Comparison of ENCODE assay signal across 8 cellular contexts in genomic region chr13:114063545-114064515, GRCh38.
DNase-seq lines count a peak whose midpoint lies in the region; ATAC-seq and TF ChIP-seq lines count a peak whose summit lies in the region.

No MANE protein-coding gene starts in this region.

- H3K4me3 Mint-ChIP-seq in immature natural killer cell, result peak overlapping the region; percentile 80 to 92 (median 88)

- H3K27ac Mint-ChIP-seq in immature natural killer cell, result peak overlapping the region; percentile 93 to 98 (median 97)

- H3K4me1 Mint-ChIP-seq in immature natural killer cell, result peaks cover 79 to 89% of the 10 kb centered on the region in 2 donors

- TF ChIP-seq CTCF in AG10803 (conservative IDR thresholded peaks at IDR 0.05; ENCODE audit: low read length), result no peak

- peak; percentile 87 for DNase-seq in AG10803 (ENCODE audit: low read depth)
- peak; percentile 80 for DNase-seq in HT-29 (ENCODE audit: low spot score)
- DNase-seq in amniotic epithelial cell (ENCODE audit: low read depth), result peak; percentile 71
- DNase-seq in immature natural killer cell, result peak; percentile 42 to 60 (median 46)
- DNase-seq in stimulated activated CD8-positive, alpha-beta memory T cell treated with anti-CD3 and anti-CD28 coated beads, Interleukin-4, amount 100 ng/mL, for 48 hours, result peak; percentile 71
- no peak for DNase-seq in DMS153 (lab: John Stamatoyannopoulos, UW)

- no peak for ATAC-seq in HG02840 (IDR thresholded peaks at IDR 0.05; ENCODE audit: low FRiP score, unreplicated experiment)
- ATAC-seq in GM19467 (IDR thresholded peaks at IDR 0.05; ENCODE audit: unreplicated experiment), result no peak

- peaks cover 0 to 5% (median 0%) of the 10 kb centered on the region in 6 donors for H3K9me3 Mint-ChIP-seq in immature natural killer cell

- H3K27me3 Mint-ChIP-seq in immature natural killer cell (ENCODE audit: low read depth in 3 of 3), result peaks cover 59 to 76% (median 59%) of the 10 kb centered on the region in 3 donors

- peaks cover 0 to 3% (median 0%) of the 10 kb centered on the region in 3 donors for H3K36me3 Mint-ChIP-seq in immature natural killer cell

- peak overlapping the region; percentile 61 for H3K4me3 ChIP-seq in AG10803 (ENCODE audit: low read length)
